34 cellular contexts compared by ENCODE assay signal in genomic region chr20:62546606-62547005, GRCh38.
"Had no signal": no experiment of that assay in that cellular context is flagged by ENCODE, and none has a peak within 500 bp of the region (broad histone marks: within the 10 kb centered on the region; RNA-seq: fewer than 3 reads in every experiment).

No MANE protein-coding gene starts in this region.

- FAIRE-seq: astrocyte, TTC549 had no signal

- H3K36me3 ChIP-seq: adrenal gland, brain microvascular endothelial cell, breast epithelium had no signal

- H3K9me3 ChIP-seq: adrenal gland, body of pancreas, breast epithelium had no signal

- ATAC-seq: activated CD8-positive, alpha-beta T cell treated with anti-CD3 and anti-CD28 coated beads for 36 hours; activated naive CD4-positive, alpha-beta T cell treated with anti-CD3 and anti-CD28 coated beads, Interleukin-2, amount 50 U/mL, for 72 hours; activated T-cell treated with anti-CD3 and anti-CD28 coated beads, Interleukin-2, amount 50 U/mL, for 4 hours; activated T-cell treated with anti-CD3 and anti-CD28 coated beads, Interleukin-2, amount 50 U/mL, for 72 hours; activated T-helper 17 cell treated with anti-CD3 and anti-CD28 coated beads, Interleukin-2, amount 50 U/mL, for 72 hours; body of pancreas had no signal

- H3K27ac ChIP-seq: adrenal gland, body of pancreas, brain microvascular endothelial cell, breast epithelium, VCaP had no signal

- DNase-seq: activated B cell treated with CpG ODN at 0.5 μM for 24 hours; activated CD4-positive, alpha-beta memory T cell treated with anti-CD3 and anti-CD28 coated beads for 36 hours; activated CD4-positive, alpha-beta T cell treated with anti-CD3 and anti-CD28 coated beads for 4 hours; activated CD4-positive, alpha-beta T cell treated with anti-CD3 and anti-CD28 coated beads, Interleukin-2, amount 10 ng/mL, durations not matched to agents 24 days and 14 days; activated CD4-positive, alpha-beta T cell treated with anti-CD3 and anti-CD28 coated beads, Interleukin-2, amount 50 U/mL, for 1 hour; activated CD4-positive, alpha-beta T cell treated with anti-CD3 and anti-CD28 coated beads, Interleukin-2, amount 50 U/mL, for 4 hours; activated CD4-positive, CD25-positive, alpha-beta regulatory T cell treated with anti-CD3 and anti-CD28 coated beads, Interleukin-2, amount 50 U/mL, for 72 hours; activated CD8-positive, alpha-beta memory T cell treated with anti-CD3 and anti-CD28 coated beads, Interleukin-2, amount 50 U/mL, for 4 hours; activated CD8-positive, alpha-beta T cell treated with anti-CD3 and anti-CD28 coated beads for 36 hours; activated effector memory CD4-positive, alpha-beta T cell treated with anti-CD3 and anti-CD28 coated beads, Interleukin-2, amount 50 U/mL, for 16 hours; activated gamma-delta T cell treated with Interleukin-2 at 50 U/mL for 16 hours; activated naive CD4-positive, alpha-beta T cell; activated naive CD4-positive, alpha-beta T cell treated with anti-CD3 and anti-CD28 coated beads for 36 hours; activated naive CD4-positive, alpha-beta T cell treated with anti-CD3 and anti-CD28 coated beads, Interleukin-2, amount 50 U/mL, for 16 hours; activated naive CD8-positive, alpha-beta T cell treated with anti-CD3 and anti-CD28 coated beads for 36 hours; activated T-cell treated with anti-CD3 and anti-CD28 coated beads for 4 hours; activated T-cell treated with anti-CD3 and anti-CD28 coated beads, Interleukin-2, amount 50 U/mL, for 1 hour; activated T-cell treated with anti-CD3 and anti-CD28 coated beads, Interleukin-2, amount 50 U/mL, for 4 hours; activated T-cell treated with anti-CD3 and anti-CD28 coated beads, Interleukin-2, amount 50 U/mL, for 72 hours; adrenal gland; amniotic stem cell; aorta; body of pancreas; brain microvascular endothelial cell; central memory CD4-positive, alpha-beta T cell; T-helper 1 cell; T-helper 2 cell; T-helper 9 cell had no signal

- H3K4me3 ChIP-seq: adrenal gland, body of pancreas, breast epithelium had no signal
